8 cellular contexts compared by ENCODE assay signal in genomic region chr6:33275795-33276580, GRCh38. TPM values are rescaled to one million over a fixed set of nuclear protein-coding genes. Genes with fewer than 3 reads are reported as not detected.
DNase-seq lines count a peak whose midpoint lies in the region; ATAC-seq and TF ChIP-seq lines count a peak whose summit lies in the region.
"Not testable (repeated sequence)": the region's sequence is repeated elsewhere in the genome, so short reads cannot be mapped to it uniquely, and the experiment has no call there.

No MANE protein-coding gene starts in this region.

- TF ChIP-seq EP300 in neural cell (conservative IDR thresholded peaks at IDR 0.05; ENCODE audit: poor library complexity, severe bottlenecking): not testable (repeated sequence)

- TF ChIP-seq CTCF in C4-2B (conservative IDR thresholded peaks at IDR 0.05); HFFc6 (IDR thresholded peaks at IDR 0.05); neural cell (IDR thresholded peaks at IDR 0.05; ENCODE audit: poor library complexity, severe bottlenecking): not testable (repeated sequence)

- ATAC-seq in activated naive CD4-positive, alpha-beta T cell treated with anti-CD3 and anti-CD28 coated beads, Interleukin-2, amount 50 U/mL, for 72 hours; stimulated activated naive CD8-positive, alpha-beta T cell treated with anti-CD3 and anti-CD28 coated beads, Interleukin-15, amount 100 ng/mL, for 72 hours: not testable (repeated sequence)

- H3F3A ChIP-seq in neural cell (ENCODE audit: insufficient read depth, low read length, poor library complexity, severe bottlenecking): not testable (repeated sequence)

- H3K9me3 Mint-ChIP-seq in HFFc6: peaks cover 14% of the 10 kb centered on the region
- not testable (repeated sequence) for H3K9me3 Mint-ChIP-seq in activated naive CD4-positive, alpha-beta T cell treated with anti-CD3 and anti-CD28 coated beads, Interleukin-2, amount 50 U/mL, for 72 hours; stimulated activated naive CD8-positive, alpha-beta T cell treated with anti-CD3 and anti-CD28 coated beads, Interleukin-15, amount 100 ng/mL, for 72 hours

- not testable (repeated sequence) for H3K27me3 ChIP-seq in effector memory CD4-positive, alpha-beta T cell (replicated peaks; ENCODE audit: control insufficient read depth, insufficient read depth, low read length, poor library complexity, severe bottlenecking); iPS-18a (ENCODE audit: control insufficient read depth, insufficient read depth, low read length); neural cell (ENCODE audit: insufficient read depth, low read depth, low read length)

- peaks cover 47% of the 10 kb centered on the region for H3K4me1 Mint-ChIP-seq in HFFc6 (ENCODE audit: low read depth)
- H3K4me1 Mint-ChIP-seq in stimulated activated naive CD8-positive, alpha-beta T cell treated with anti-CD3 and anti-CD28 coated beads, Interleukin-15, amount 100 ng/mL, for 72 hours: peaks cover 82% of the 10 kb centered on the region

- H3K4me1 ChIP-seq in effector memory CD4-positive, alpha-beta T cell (ENCODE audit: control insufficient read depth, insufficient read depth, low read length, poor library complexity, severe bottlenecking): peaks cover 58% of the 10 kb centered on the region
- H3K4me1 ChIP-seq in iPS-18a (ENCODE audit: control insufficient read depth, low read depth, low read length): peaks cover 15% of the 10 kb centered on the region

- H3K4me2 ChIP-seq in neural cell (ENCODE audit: low read length): peak overlapping the region; percentile 75

- not testable (repeated sequence) for H3K9me2 ChIP-seq in neural cell (ENCODE audit: insufficient read depth, low read length)

- peak overlapping the region; percentile 99 for H3K4me3 ChIP-seq in SK-N-MC
- H3K4me3 ChIP-seq in effector memory CD4-positive, alpha-beta T cell (ENCODE audit: insufficient read depth, low read depth, low read length, poor library complexity, severe bottlenecking): not testable (repeated sequence)
- peak overlapping the region; percentile 78 for H3K4me3 ChIP-seq in iPS-18a (ENCODE audit: low read length)
- peak overlapping the region; percentile 82 for H3K4me3 ChIP-seq in neural cell (ENCODE audit: low read length)

- H4K20me1 ChIP-seq in neural cell (ENCODE audit: insufficient read depth): not testable (repeated sequence)

- H2AFZ ChIP-seq in neural cell (ENCODE audit: low read depth, low read length): not testable (repeated sequence)

- H3K9ac ChIP-seq in SK-N-MC (ENCODE audit: insufficient read length) (peak overlapping the region; percentile 63), iPS-18a (ENCODE audit: low read length) (peak overlapping the region; percentile 73), neural cell (ENCODE audit: low read length) (peak overlapping the region; percentile 81)

- TF ChIP-seq RAD21 in neural cell (conservative IDR thresholded peaks at IDR 0.05): not testable (repeated sequence)

- not testable (repeated sequence) for H3K9me3 ChIP-seq in SK-N-MC (ENCODE audit: low read depth, low read length); effector memory CD4-positive, alpha-beta T cell (ENCODE audit: control insufficient read depth, low read length); iPS-18a (ENCODE audit: control insufficient read depth, low read depth, low read length); neural cell (ENCODE audit: low read length)

- peak overlapping the region; percentile 99 for H3K27ac Mint-ChIP-seq in HFFc6
- peak overlapping the region; percentile 90 to 95 for H3K27ac Mint-ChIP-seq in activated naive CD4-positive, alpha-beta T cell treated with anti-CD3 and anti-CD28 coated beads, Interleukin-2, amount 50 U/mL, for 72 hours
- H3K27ac Mint-ChIP-seq in stimulated activated naive CD8-positive, alpha-beta T cell treated with anti-CD3 and anti-CD28 coated beads, Interleukin-15, amount 100 ng/mL, for 72 hours: peak overlapping the region in 1 of 2 donors; percentile 59

- peak overlapping the region; percentile 97 for H3K4me3 Mint-ChIP-seq in HFFc6
- peak overlapping the region; percentile 87 to 97 for H3K4me3 Mint-ChIP-seq in stimulated activated naive CD8-positive, alpha-beta T cell treated with anti-CD3 and anti-CD28 coated beads, Interleukin-15, amount 100 ng/mL, for 72 hours

- H3K36me3 ChIP-seq in SK-N-MC (ENCODE audit: insufficient read depth, low read length) (peaks cover 54% of the 10 kb centered on the region), iPS-18a (ENCODE audit: control insufficient read depth, low read depth, low read length) (peaks cover 50% of the 10 kb centered on the region)
- peaks cover 38% of the 10 kb centered on the region for H3K36me3 ChIP-seq in effector memory CD4-positive, alpha-beta T cell (ENCODE audit: control insufficient read depth, insufficient read depth, low read length)
- H3K36me3 ChIP-seq in neural cell (ENCODE audit: insufficient read depth, low read length): not testable (repeated sequence)

- peak overlapping the region; percentile 97 for H3K27ac ChIP-seq in C4-2B
- peak overlapping the region; percentile 84; the same call in 1 of the 2 replicates for H3K27ac ChIP-seq in SK-N-MC
- peak overlapping the region; percentile 85 for H3K27ac ChIP-seq in effector memory CD4-positive, alpha-beta T cell (ENCODE audit: insufficient read depth, low read length, poor library complexity, severe bottlenecking)
- peak overlapping the region; percentile 51 for H3K27ac ChIP-seq in iPS-18a (ENCODE audit: low read length)
- H3K27ac ChIP-seq in neural cell (ENCODE audit: low read length): peak overlapping the region; percentile 77

- peaks cover 25% of the 10 kb centered on the region for H3K27me3 Mint-ChIP-seq in HFFc6 (ENCODE audit: insufficient read depth)
- H3K27me3 Mint-ChIP-seq in stimulated activated naive CD8-positive, alpha-beta T cell treated with anti-CD3 and anti-CD28 coated beads, Interleukin-15, amount 100 ng/mL, for 72 hours: not testable (repeated sequence)

- DNase-seq in HFFc6; SK-N-MC (ENCODE audit: low read depth, low spot score); activated naive CD4-positive, alpha-beta T cell treated with anti-CD3 and anti-CD28 coated beads, Interleukin-2, amount 50 U/mL, for 72 hours (ENCODE audit: low spot score in 2 of 2); effector memory CD4-positive, alpha-beta T cell; stimulated activated naive CD8-positive, alpha-beta T cell treated with anti-CD3 and anti-CD28 coated beads, Interleukin-15, amount 100 ng/mL, for 72 hours: not testable (repeated sequence)

- peaks cover 19% of the 10 kb centered on the region for H3K79me2 ChIP-seq in neural cell (replicated peaks; ENCODE audit: insufficient read depth, low read length)

- peaks cover 48% of the 10 kb centered on the region for H3K36me3 Mint-ChIP-seq in HFFc6 (ENCODE audit: low read depth)
- H3K36me3 Mint-ChIP-seq in activated naive CD4-positive, alpha-beta T cell treated with anti-CD3 and anti-CD28 coated beads, Interleukin-2, amount 50 U/mL, for 72 hours: peaks cover 53 to 58% of the 10 kb centered on the region in 2 donors

RNA-seq across cellular contexts. Expression of gene B3GALT4, which starts 0.9 kb away (rescaled TPM):
- 1 to 10 TPM in 5 of 6 experiments, under 1 TPM in 1; 0.66 to 3.0 (median 2.7) TPM for total RNA-seq in HFFc6 (2021; fragmentation: NEBNext Ultra II Directional; extraction: Animal tissue kit (Norgen Biotek cat#: 25700))
- 1 to 10 TPM; 3.7 to 5.9 TPM for total RNA-seq in activated naive CD4-positive, alpha-beta T cell treated with anti-CD3 and anti-CD28 coated beads, Interleukin-2, amount 50 U/mL, for 72 hours
- polyA plus RNA-seq in neural cell: 2.5 and 7.0 TPM in 2 replicates
- 10.7 and 16.1 TPM in 2 replicates for polyA minus RNA-seq in neural cell

RNA-seq across cellular contexts. Expression of gene RPS18, which starts 4.1 kb away (rescaled TPM):
- 1,000 to 10,000 TPM; 1,449 to 2,347 (median 1,965) TPM for total RNA-seq in HFFc6 (2021; fragmentation: NEBNext Ultra II Directional; extraction: Animal tissue kit (Norgen Biotek cat#: 25700))
- 1,000 to 10,000 TPM; 3,809 to 4,545 TPM for total RNA-seq in activated naive CD4-positive, alpha-beta T cell treated with anti-CD3 and anti-CD28 coated beads, Interleukin-2, amount 50 U/mL, for 72 hours
- polyA plus RNA-seq in neural cell: 1,894 and 2,078 TPM in 2 replicates
- 678 and 701 TPM in 2 replicates for polyA minus RNA-seq in neural cell

RNA-seq across cellular contexts. Expression of gene VPS52, which starts 4.3 kb away (rescaled TPM):
- total RNA-seq in HFFc6 (2021; fragmentation: NEBNext Ultra II Directional; extraction: Animal tissue kit (Norgen Biotek cat#: 25700)): 10 to 100 TPM; 35.7 to 51.4 (median 44.4) TPM
- 10 to 100 TPM; 39.0 to 62.8 TPM for total RNA-seq in activated naive CD4-positive, alpha-beta T cell treated with anti-CD3 and anti-CD28 coated beads, Interleukin-2, amount 50 U/mL, for 72 hours
- polyA plus RNA-seq in neural cell: 29.1 and 34.6 TPM in 2 replicates
- polyA minus RNA-seq in neural cell: 34.3 and 37.2 TPM in 2 replicates

RNA-seq across cellular contexts. Expression of gene WDR46, which starts 13.1 kb away (rescaled TPM):
- total RNA-seq in HFFc6 (2021; fragmentation: NEBNext Ultra II Directional; extraction: Animal tissue kit (Norgen Biotek cat#: 25700)): 10 to 100 TPM; 71.0 to 89.9 (median 74.6) TPM
- 10 to 100 TPM; 73.7 to 81.5 TPM for total RNA-seq in activated naive CD4-positive, alpha-beta T cell treated with anti-CD3 and anti-CD28 coated beads, Interleukin-2, amount 50 U/mL, for 72 hours
- polyA plus RNA-seq in neural cell: 62.5 and 73.2 TPM in 2 replicates
- polyA minus RNA-seq in neural cell: 33.2 and 38.2 TPM in 2 replicates

RNA-seq across cellular contexts. Expression of gene PFDN6, which starts 13.4 kb away (rescaled TPM):
- total RNA-seq in HFFc6 (2021; fragmentation: NEBNext Ultra II Directional; extraction: Animal tissue kit (Norgen Biotek cat#: 25700)): 10 to 100 TPM; 52.1 to 73.7 (median 69.7) TPM
- total RNA-seq in activated naive CD4-positive, alpha-beta T cell treated with anti-CD3 and anti-CD28 coated beads, Interleukin-2, amount 50 U/mL, for 72 hours: 100 to 1,000 TPM in 1 of 2 donors, 10 to 100 TPM in 1; 92.9 to 103 TPM
- 97.8 and 109 TPM in 2 replicates for polyA plus RNA-seq in neural cell
- 21.2 and 23.4 TPM in 2 replicates for polyA minus RNA-seq in neural cell
